Comparison of ENCODE assay signal across 9 cellular contexts in the genomic region with DNA sequence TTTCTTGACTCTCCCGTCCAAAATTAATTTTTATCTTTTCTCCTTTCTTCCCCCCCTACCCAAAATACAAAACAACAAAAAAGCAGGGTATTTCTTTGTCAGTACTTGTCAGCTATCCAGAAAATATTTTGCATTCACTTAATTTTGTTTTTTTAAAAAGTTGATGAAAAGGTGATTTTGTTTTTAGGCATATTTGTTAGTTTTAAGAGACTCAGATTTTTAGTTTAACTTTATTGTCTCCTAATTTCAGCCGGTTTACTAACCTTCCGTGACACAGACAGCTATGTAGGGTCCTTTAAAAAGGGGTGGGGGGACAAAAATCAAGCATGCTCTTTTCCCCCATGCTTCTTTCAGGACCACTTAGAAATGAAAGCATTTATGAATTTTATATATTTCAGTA. TPM values are rescaled to one million over a fixed set of nuclear protein-coding genes. Genes with fewer than 3 reads are reported as not detected.
DNase-seq lines count a peak whose midpoint lies in the region; ATAC-seq and TF ChIP-seq lines count a peak whose summit lies in the region.
"Had no signal": no experiment of that assay in that cellular context is flagged by ENCODE, and none has a peak within 500 bp of the region (broad histone marks: within the 10 kb centered on the region; RNA-seq: fewer than 3 reads in every experiment).

No MANE protein-coding gene starts in this region.

- no peaks in the 10 kb centered on the region for H3K9me3 Mint-ChIP-seq in activated naive CD8-positive, alpha-beta T cell (ENCODE audit: low read depth)
- H3K9me3 Mint-ChIP-seq in activated naive CD8-positive, alpha-beta T cell treated with anti-CD3 and anti-CD28 coated beads for 36 hours: no peaks in the 10 kb centered on the region

- H3K9ac ChIP-seq in duodenal mucosa (ENCODE audit: low read depth in 1 of 2, low read length in 2 of 2): peak overlapping the region; percentile 68 to 69
- H3K9ac ChIP-seq in mucosa of stomach (ENCODE audit: low read length): peak overlapping the region; percentile 74

- peaks cover 5 to 13% of the 10 kb centered on the region in 2 donors for H3K4me1 ChIP-seq in duodenal mucosa (ENCODE audit: control insufficient read depth in 1 of 2, insufficient read depth in 2 of 2, low read length in 2 of 2)
- peaks cover 4% of the 10 kb centered on the region for H3K4me1 ChIP-seq in mucosa of stomach (ENCODE audit: control insufficient read depth, insufficient read depth, low read length)
- peaks cover 0 to 32% (median 1%) of the 10 kb centered on the region in 4 donors for H3K4me1 ChIP-seq in transverse colon

- no peak for TF ChIP-seq CTCF in transverse colon (IDR thresholded peaks at IDR 0.05)

- H3K36me3 ChIP-seq in duodenal mucosa (ENCODE audit: control insufficient read depth in 1 of 2, insufficient read depth in 2 of 2, low read length in 2 of 2) (no peaks in the 10 kb centered on the region), mucosa of stomach (ENCODE audit: control insufficient read depth, insufficient read depth, low read length) (no peaks in the 10 kb centered on the region), transverse colon (no peaks in the 10 kb centered on the region)

- WGBS in transverse colon (ENCODE audit: low coverage in 1 of 2), 2 donors: 0 to 7% methylated on average over 3 of the region's 3 CpGs

- TF ChIP-seq POLR2A in transverse colon (IDR thresholded peaks at IDR 0.05): no peak

- peaks cover 2% of the 10 kb centered on the region for H3K36me3 Mint-ChIP-seq in activated naive CD8-positive, alpha-beta T cell
- no peaks in the 10 kb centered on the region for H3K36me3 Mint-ChIP-seq in activated naive CD8-positive, alpha-beta T cell treated with anti-CD3 and anti-CD28 coated beads for 36 hours

- TF ChIP-seq EP300 in transverse colon (IDR thresholded peaks at IDR 0.05; ENCODE audit: low read depth): no peak

- peaks cover 17% of the 10 kb centered on the region for H3K27me3 Mint-ChIP-seq in activated naive CD8-positive, alpha-beta T cell
- H3K27me3 Mint-ChIP-seq in activated naive CD8-positive, alpha-beta T cell treated with anti-CD3 and anti-CD28 coated beads for 36 hours: peaks cover 51% of the 10 kb centered on the region

- intact Hi-C loops in transverse colon (cut with DNase I; ENCODE audit: low total_unique reads): no loop called here

- no peak overlapping the region for H3K27ac Mint-ChIP-seq in activated naive CD8-positive, alpha-beta T cell
- no peak overlapping the region for H3K27ac Mint-ChIP-seq in activated naive CD8-positive, alpha-beta T cell treated with anti-CD3 and anti-CD28 coated beads for 36 hours
- H3K27ac Mint-ChIP-seq: B cell had no signal

- ATAC-seq in HG02571 (IDR thresholded peaks at IDR 0.05; ENCODE audit: unreplicated experiment): no peak

- H3K4me1 Mint-ChIP-seq in activated naive CD8-positive, alpha-beta T cell (ENCODE audit: low read depth): peaks cover 25% of the 10 kb centered on the region
- peaks cover 8% of the 10 kb centered on the region for H3K4me1 Mint-ChIP-seq in activated naive CD8-positive, alpha-beta T cell treated with anti-CD3 and anti-CD28 coated beads for 36 hours

- no peaks in the 10 kb centered on the region for H3K9me3 ChIP-seq in duodenal mucosa (ENCODE audit: control insufficient read depth in 1 of 2, low read length in 2 of 2)
- no peaks in the 10 kb centered on the region for H3K9me3 ChIP-seq in mucosa of stomach (ENCODE audit: control insufficient read depth, low read length)
- no peaks in the 10 kb centered on the region for H3K9me3 ChIP-seq in transverse colon

- in situ Hi-C loops in transverse colon (cut with MboI; ENCODE audit: low pct_ligation_motif_present in 1 of 4, low pct_unique_long_range_greater_than_20kb in 1 of 4, low sequenced_read_pairs in 3 of 4): loop anchor here in 1 of 4 donors (10.0 kb wide), 1 partner anchor 224 kb away; no protein-coding TSS in a partner anchor

- H3K27ac ChIP-seq in duodenal mucosa (ENCODE audit: low read depth, low read length): peak overlapping the region; percentile 37
- H3K27ac ChIP-seq in transverse colon: peak overlapping the region; percentile 87 to 89 (median 87)

- H3K27me3 ChIP-seq in duodenal mucosa (ENCODE audit: control insufficient read depth in 1 of 2, insufficient read depth in 2 of 2, low read length in 2 of 2) (no peaks in the 10 kb centered on the region), mucosa of stomach (ENCODE audit: control insufficient read depth, insufficient read depth, low read length) (no peaks in the 10 kb centered on the region), transverse colon (no peaks in the 10 kb centered on the region)

- peak overlapping the region; percentile 63 for H3K4me3 Mint-ChIP-seq in activated naive CD8-positive, alpha-beta T cell
- no peak overlapping the region for H3K4me3 Mint-ChIP-seq in activated naive CD8-positive, alpha-beta T cell treated with anti-CD3 and anti-CD28 coated beads for 36 hours

- peak overlapping the region; percentile 69 to 82 for H3K4me3 ChIP-seq in duodenal mucosa (ENCODE audit: low read depth in 1 of 2, low read length in 2 of 2)
- peak overlapping the region; percentile 51 for H3K4me3 ChIP-seq in mucosa of stomach (ENCODE audit: low read length)
- H3K4me3 ChIP-seq in transverse colon: peak overlapping the region; percentile 43 to 90 (median 72)

- no peak for DNase-seq in activated naive CD8-positive, alpha-beta T cell treated with anti-CD3 and anti-CD28 coated beads for 36 hours
- DNase-seq in transverse colon (no peak), 8988T (no peak), NCI-H2196 (lab: John Stamatoyannopoulos, UW; ENCODE audit: unreplicated experiment) (no peak)

RNA-seq across cellular contexts. Expression of gene PBX1, which starts 1.5 kb away (rescaled TPM):
- under 1 TPM in 1 of 2 experiments, not detected in 1; 0.04 TPM for total RNA-seq in activated naive CD8-positive, alpha-beta T cell treated with anti-CD3 and anti-CD28 coated beads for 36 hours
- total RNA-seq in transverse colon: 10 to 100 TPM; 46.8 to 77.2 (median 50.7) TPM

Comparison
In these comparisons a context has a peak if more than half of its experiments do, and no peak if none do; other contexts are left out.
1. RNA of gene PBX1, which starts 1.5 kb away (total RNA-seq): 46.8 to 77.2 TPM in transverse colon; 0.04 TPM in activated naive CD8-positive, alpha-beta T cell treated with anti-CD3 and anti-CD28 coated beads for 36 hours; every median in the first group is over 10 times any median in the second.
2. Peak in every context shown above with its lines, with median percentiles within 50 percentile points of each other: H3K4me3 ChIP-seq.